ENCODE assay signal across 1 cellular context in genomic region chr15:60551781-60552161, GRCh38.
TF ChIP-seq lines count a peak whose summit lies in the region.

No MANE protein-coding gene starts in this region.

TF ChIP-seq in A549, 52 proteins besides CTCF, POLR2A, EP300 and RAD21:
- TF ChIP-seq REST (IDR thresholded peaks at IDR 0.05) (no peak), MYC (IDR thresholded peaks at IDR 0.05; ENCODE audit: borderline replicate concordance, low read length) (no peak)
